31 cellular contexts compared by ENCODE assay signal in genomic region chr15:36680751-36681150, GRCh38.
"Had no signal": no experiment of that assay in that cellular context is flagged by ENCODE, and none has a peak within 500 bp of the region (broad histone marks: within the 10 kb centered on the region; RNA-seq: fewer than 3 reads in every experiment).

No MANE protein-coding gene starts in this region.

- H3K4me1 ChIP-seq: parathyroid adenoma, psoas muscle, right lobe of liver, sigmoid colon, stomach, thyroid gland, tibial nerve, upper lobe of left lung, vagina had no signal

- H3K4me3 ChIP-seq: ovary, psoas muscle, right lobe of liver, sigmoid colon, stomach, thoracic aorta, thyroid gland, tibial nerve, upper lobe of left lung, vagina had no signal

- H3K9me3 Mint-ChIP-seq: natural killer cell treated with Interleukin-12 subunit alpha and Interleukin-12 subunit beta and Interleukin-15 and Interleukin-18, amount 100 ng/mL, for 72 hours had no signal

- H3K9me3 ChIP-seq: neutrophil, ovary, psoas muscle, right lobe of liver, sigmoid colon, stomach, thoracic aorta, thyroid gland, upper lobe of left lung, vagina had no signal

- H3K27me3 Mint-ChIP-seq: naive thymus-derived CD8-positive, alpha-beta T cell; natural killer cell treated with Interleukin-12 subunit alpha and Interleukin-12 subunit beta and Interleukin-15 and Interleukin-18, amount 100 ng/mL, for 72 hours; progenitor cell of endocrine pancreas; stimulated activated naive B cell treated with anti-CD40 and anti-IgM and Interleukin-4, amounts not matched to agents 10 μg/mL and 1 μg/mL and 100 μg/mL, for 72 hours; stimulated activated naive CD8-positive, alpha-beta T cell treated with anti-CD3 and anti-CD28 coated beads, Interleukin-15, Interleukin-2, amounts not matched to agents 100 ng/mL and 50 ng/mL, for 24 hours had no signal

- H3K27ac Mint-ChIP-seq: naive thymus-derived CD8-positive, alpha-beta T cell; natural killer cell treated with Interleukin-12 subunit alpha and Interleukin-12 subunit beta and Interleukin-15 and Interleukin-18, amount 100 ng/mL, for 72 hours; nephron progenitor cell; progenitor cell of endocrine pancreas; stimulated activated effector memory CD8-positive, alpha-beta T cell treated with anti-CD3 and anti-CD28 coated beads, Interleukin-12 subunit alpha, Interleukin-12 subunit beta, amount 100 ng/mL, for 72 hours; stimulated activated naive B cell treated with anti-CD40 and anti-IgM and Interleukin-4, amounts not matched to agents 10 μg/mL and 1 μg/mL and 100 μg/mL, for 72 hours; stimulated activated naive CD8-positive, alpha-beta T cell treated with anti-CD3 and anti-CD28 coated beads, Interleukin-15, Interleukin-2, amounts not matched to agents 100 ng/mL and 50 ng/mL, for 24 hours had no signal

- H3K27ac ChIP-seq: neutrophil, ovary, parathyroid adenoma, psoas muscle, right lobe of liver, sigmoid colon, stomach, thoracic aorta, thyroid gland, tibial nerve, upper lobe of left lung, vagina had no signal

- H3K36me3 ChIP-seq: neutrophil, ovary, right lobe of liver, sigmoid colon, stomach, thoracic aorta, thyroid gland, upper lobe of left lung, vagina had no signal

- FAIRE-seq: small intestine, urothelium cell line had no signal

- ATAC-seq: naive thymus-derived CD8-positive, alpha-beta T cell; natural killer cell treated with Interleukin-12 subunit alpha and Interleukin-12 subunit beta and Interleukin-15 and Interleukin-18, amount 100 ng/mL, for 72 hours; psoas muscle; right cardiac atrium; right lobe of liver; stimulated activated effector memory CD8-positive, alpha-beta T cell treated with anti-CD3 and anti-CD28 coated beads, Interleukin-12 subunit alpha, Interleukin-12 subunit beta, amount 100 ng/mL, for 72 hours; stimulated activated naive B cell treated with anti-CD40 and anti-IgM and Interleukin-4, amounts not matched to agents 10 μg/mL and 1 μg/mL and 100 μg/mL, for 72 hours had no signal

- H3K36me3 Mint-ChIP-seq: stimulated activated effector memory CD8-positive, alpha-beta T cell treated with anti-CD3 and anti-CD28 coated beads, Interleukin-12 subunit alpha, Interleukin-12 subunit beta, amount 100 ng/mL, for 72 hours had no signal

- H3K4me3 Mint-ChIP-seq: naive thymus-derived CD8-positive, alpha-beta T cell; natural killer cell treated with Interleukin-12 subunit alpha and Interleukin-12 subunit beta and Interleukin-15 and Interleukin-18, amount 100 ng/mL, for 72 hours; nephron progenitor cell; neural crest cell; stimulated activated effector memory CD8-positive, alpha-beta T cell treated with anti-CD3 and anti-CD28 coated beads, Interleukin-12 subunit alpha, Interleukin-12 subunit beta, amount 100 ng/mL, for 72 hours; stimulated activated naive B cell treated with anti-CD40 and anti-IgM and Interleukin-4, amounts not matched to agents 10 μg/mL and 1 μg/mL and 100 μg/mL, for 72 hours; stimulated activated naive CD8-positive, alpha-beta T cell treated with anti-CD3 and anti-CD28 coated beads, Interleukin-15, Interleukin-2, amounts not matched to agents 100 ng/mL and 50 ng/mL, for 24 hours had no signal

- DNase-seq: naive thymus-derived CD8-positive, alpha-beta T cell; nephron progenitor cell; nucleus accumbens; ovary; posterior cingulate gyrus; psoas muscle; right cardiac atrium; right lobe of liver; sigmoid colon; small intestine; stimulated activated CD4-positive, alpha-beta T cell treated with anti-CD3 and anti-CD28 coated beads, Interleukin-15, amount 100 ng/mL, for 24 hours; stimulated activated CD4-positive, alpha-beta T cell treated with anti-CD3 and anti-CD28 coated beads, Interleukin-2, amount 100 ng/mL, for 24 hours; stimulated activated CD4-positive, alpha-beta T cell treated with anti-CD3 and anti-CD28 coated beads, Interleukin-2, amount 100 ng/mL, for 48 hours; stimulated activated CD4-positive, alpha-beta T cell treated with anti-CD3 and anti-CD28 coated beads, Interleukin-4, amount 100 ng/mL, for 24 hours; stimulated activated naive B cell treated with anti-CD40 and anti-IgM and Interleukin-4, amounts not matched to agents 10 μg/mL and 1 μg/mL and 100 μg/mL, for 72 hours; stimulated activated naive CD4-positive, alpha-beta T cell treated with Interleukin-2 at 50 U/mL for 16 hours; stomach; thyroid gland; trophoblast cell; upper lobe of left lung had no signal

- H3K4me1 Mint-ChIP-seq: naive thymus-derived CD8-positive, alpha-beta T cell; nephron progenitor cell; neural crest cell; stimulated activated effector memory CD8-positive, alpha-beta T cell treated with anti-CD3 and anti-CD28 coated beads, Interleukin-12 subunit alpha, Interleukin-12 subunit beta, amount 100 ng/mL, for 72 hours; stimulated activated naive B cell treated with anti-CD40 and anti-IgM and Interleukin-4, amounts not matched to agents 10 μg/mL and 1 μg/mL and 100 μg/mL, for 72 hours had no signal
